In genomic region chr9:111937781-111938426, GRCh38 we compare ENCODE assay signal across 9 cellular contexts. TPM values are rescaled to one million over a fixed set of nuclear protein-coding genes. Genes with fewer than 3 reads are reported as not detected.
A peak's percentile ranks its signal among the peaks of the same experiment; 100 is the strongest.
DNase-seq lines count a peak whose midpoint lies in the region; ATAC-seq and TF ChIP-seq lines count a peak whose summit lies in the region.
"Had no signal": no experiment of that assay in that cellular context is flagged by ENCODE, and none has a peak within 500 bp of the region (broad histone marks: within the 10 kb centered on the region; RNA-seq: fewer than 3 reads in every experiment).

No MANE protein-coding gene starts in this region.

- peak overlapping the region; percentile 6 for H3K27ac ChIP-seq in A673 (ENCODE audit: low read depth, low read length, poor library complexity, severe bottlenecking)
- H3K27ac ChIP-seq: tibial artery had no signal

- peak; percentile 92 for ATAC-seq in GM19463 (IDR thresholded peaks at IDR 0.05; ENCODE audit: unreplicated experiment)
- ATAC-seq in stimulated activated naive CD8-positive, alpha-beta T cell treated with anti-CD3 and anti-CD28 coated beads, Interleukin-15, Interleukin-2, amounts not matched to agents 100 U/mL and 50 U/mL, for 24 hours: peak; percentile 92

- DNase-seq in A673 (ENCODE audit: low spot score) (peak; percentile 86), NCI-H226 (peak; percentile 90), lung microvascular endothelial cell (ENCODE audit: low read depth in 2 of 2) (peak; percentile 34 to 82), NAMALWA (ENCODE audit: low spot score) (no peak), NCI-H1048 (lab: John Stamatoyannopoulos, UW) (no peak)
- DNase-seq in activated naive CD4-positive, alpha-beta T cell treated with Interleukin-2 at 50 U/mL for 16 hours: peak; percentile 62
- DNase-seq in stimulated activated naive CD8-positive, alpha-beta T cell treated with anti-CD3 and anti-CD28 coated beads, Interleukin-15, Interleukin-2, amounts not matched to agents 100 U/mL and 50 U/mL, for 24 hours: peak; percentile 65

- CTCF ChIA-PET in A673 (lab: Charles Lee): no interaction called here

- H3K4me1 ChIP-seq in A673 (ENCODE audit: insufficient read depth, low read length, poor library complexity, severe bottlenecking): peaks cover 18% of the 10 kb centered on the region
- H3K4me1 ChIP-seq: tibial artery had no signal

- H3K27me3 ChIP-seq in A673 (replicated peaks; ENCODE audit: insufficient read depth, low read depth, low read length, poor library complexity): no peaks in the 10 kb centered on the region
- H3K27me3 ChIP-seq: tibial artery had no signal

- H3K36me3 ChIP-seq in A673 (ENCODE audit: insufficient read depth, low read length, poor library complexity, severe bottlenecking): no peaks in the 10 kb centered on the region

- no peak for TF ChIP-seq CTCF in A673 (conservative IDR thresholded peaks at IDR 0.05; ENCODE audit: low read depth, low read length)

- no peak overlapping the region for H3K4me3 ChIP-seq in A673 (ENCODE audit: low read depth, low read length, poor library complexity, severe bottlenecking)
- H3K4me3 ChIP-seq: tibial artery had no signal

- H3K9me3 ChIP-seq in A673 (ENCODE audit: low read depth, low read length, poor library complexity, severe bottlenecking): no peaks in the 10 kb centered on the region
- H3K9me3 ChIP-seq: tibial artery had no signal

- POLR2A ChIA-PET in A673 (lab: Charles Lee; ENCODE audit: low non-redundant PET): no interaction called here

- intact Hi-C loops in A673 (cut with micrococcal nuclease; ENCODE audit: unreplicated experiment): no loop called here

- no TSS peak for BruUV-seq in A673 (replicated peaks; lab: Mats Ljungman, UMichigan)

RNA-seq across cellular contexts. Expression of gene UGCG, which starts 41.3 kb away (rescaled TPM):
- total RNA-seq in A673 (2021) (16.7 and 23.1 TPM in 2 replicates), lung microvascular endothelial cell (53.0 and 131 TPM in 2 replicates)

Comparison
In these comparisons a context has a peak if more than half of its experiments do, and no peak if none do; other contexts are left out.
1. DNase-seq: peak in A673 (single experiment), NCI-H226 (single experiment), activated naive CD4-positive, alpha-beta T cell treated with Interleukin-2 at 50 U/mL for 16 hours (single experiment), lung microvascular endothelial cell (2 of 2) and stimulated activated naive CD8-positive, alpha-beta T cell treated with anti-CD3 and anti-CD28 coated beads, Interleukin-15, Interleukin-2, amounts not matched to agents 100 U/mL and 50 U/mL, for 24 hours (single experiment); none in NAMALWA (single experiment) and NCI-H1048 (single experiment).